In the genomic region with DNA sequence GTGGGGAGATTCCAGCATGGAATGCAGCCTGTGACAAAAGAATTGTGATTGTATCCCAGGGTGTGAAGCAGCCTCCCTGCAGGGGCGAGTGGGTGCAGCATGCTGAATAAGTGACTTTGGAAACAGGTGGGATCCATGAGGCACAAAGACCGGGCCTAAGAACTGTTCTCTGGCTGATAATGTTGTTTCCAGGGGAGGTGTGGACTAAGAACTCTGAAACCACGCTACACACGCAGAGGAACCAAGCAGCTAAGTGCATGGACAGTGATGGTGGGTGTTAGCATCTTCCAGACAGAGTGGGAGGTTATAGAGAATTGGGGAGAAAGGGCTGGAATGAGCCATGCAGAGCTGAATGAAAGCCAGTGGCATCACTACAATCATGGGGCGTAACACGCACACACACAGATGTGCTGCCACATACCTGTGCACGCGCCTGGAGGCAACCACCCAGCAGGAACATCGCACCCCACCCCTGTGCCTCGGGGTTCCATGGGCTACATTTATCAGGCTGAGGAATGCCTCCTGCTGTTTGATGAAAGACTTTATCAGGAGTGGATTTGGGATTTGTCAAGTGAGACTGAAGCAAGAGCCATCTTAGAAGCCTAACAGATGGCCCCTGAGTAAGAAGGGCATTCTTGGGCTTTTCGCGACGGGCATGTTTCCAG, we compare ENCODE assay signal across 21 cellular contexts.
"Had no signal": no experiment of that assay in that cellular context is flagged by ENCODE, and none has a peak within 500 bp of the region (broad histone marks: within the 10 kb centered on the region; RNA-seq: fewer than 3 reads in every experiment).

No MANE protein-coding gene starts in this region.

- H3K27me3 ChIP-seq: MG63 had no signal

- ATAC-seq: Panc1, PC-3 had no signal

- H3K4me3 ChIP-seq: MG63 had no signal

- DNase-seq: Karpas-422, KG1, MG63, NCI-H1092, NCI-H1436, NCI-H187, NCI-H2029, NCI-H2081 treated with DMSO at 0.1 percent for 48 hours, NCI-H2171, NCI-H226, NCI-H446, NCI-H510A treated with DMSO at 0.1 percent for 48 hours, NCI-H69, NCI-H774, PC-3, SHP77, SK-N-SH, SW 1271 had no signal

- H3K36me3 ChIP-seq: MG63 had no signal

- H3K27ac ChIP-seq: HL-60, RWPE1 had no signal

- H3K9me3 ChIP-seq: MG63, SK-N-SH had no signal

- H3K4me2 ChIP-seq: SK-N-SH had no signal

- H3K9ac ChIP-seq: SK-N-SH had no signal
